In genomic region chr3:41695806-41696205, GRCh38 we compare ENCODE assay signal across 7 cellular contexts.
DNase-seq lines count a peak whose midpoint lies in the region; ATAC-seq, FAIRE-seq and TF ChIP-seq lines count a peak whose summit lies in the region.
"Not testable (repeated sequence)": the region's sequence is repeated elsewhere in the genome, so short reads cannot be mapped to it uniquely, and the experiment has no call there.

No MANE protein-coding gene starts in this region.

- not testable (repeated sequence) for H3K36me3 ChIP-seq in DOHH2 (ENCODE audit: control insufficient read depth, low read length); PC-9 (ENCODE audit: low read depth); H1 (ENCODE audit: control insufficient read depth in 2 of 4, insufficient read depth in 4 of 4, low read length in 3 of 4)

- H2BK5ac ChIP-seq in H1 (ENCODE audit: low read depth, low read length): not testable (repeated sequence)

- 59% methylated on average over 12 of the region's 12 CpGs; no CpG with 5 or more reads in 1 of the 2 experiments for WGBS in H1 (ENCODE audit: extremely low coverage in 1 of 2, insufficient coverage in 1 of 2, insufficient read length in 1 of 2, insufficient replicate concordance in 2 of 2, low coverage in 1 of 2, low lambda C conversion rate in 2 of 2, missing lambda C conversion rate in 1 of 2), 2 experiments

- H3F3A ChIP-seq in DOHH2 (ENCODE audit: control insufficient read depth, insufficient read depth); PC-9 (ENCODE audit: insufficient read depth, low read depth): not testable (repeated sequence)

- H4K8ac ChIP-seq in H1 (ENCODE audit: extremely low read depth, insufficient read depth, low read length): not testable (repeated sequence)

- H3K23me2 ChIP-seq in H1 (ENCODE audit: low read depth, low read length): not testable (repeated sequence)

- not testable (repeated sequence) for H3K9me2 ChIP-seq in DOHH2 (replicated peaks; ENCODE audit: control insufficient read depth, low read length); PC-9 (ENCODE audit: insufficient read depth)

- H4K91ac ChIP-seq in H1 (replicated peaks; ENCODE audit: insufficient read length, low read length): not testable (repeated sequence)

- not testable (repeated sequence) for H3K9ac ChIP-seq in H1 (replicated peaks in 1 of 4; ENCODE audit: extremely low read depth in 1 of 4, low read depth in 3 of 4, low read length in 3 of 4)

- not testable (repeated sequence) for H3K18ac ChIP-seq in H1 (ENCODE audit: extremely low read depth, low read length)

- H3K4me3 Mint-ChIP-seq in osteocyte (ENCODE audit: unreplicated experiment): not testable (repeated sequence)

- not testable (repeated sequence) for H3K4ac ChIP-seq in H1 (replicated peaks; ENCODE audit: insufficient read length, low read depth, low read length)

- not testable (repeated sequence) for H4K20me1 ChIP-seq in DOHH2 (ENCODE audit: control insufficient read depth, insufficient read depth, low read depth, low read length); PC-9 (ENCODE audit: insufficient read depth); H1 (replicated peaks in 1 of 2; ENCODE audit: control insufficient read depth in 1 of 2, insufficient read depth in 2 of 2, low read length in 2 of 2)

- not testable (repeated sequence) for H3K79me1 ChIP-seq in H1 (ENCODE audit: low read depth, low read length)

- peaks cover 16% of the 10 kb centered on the region for H3K4me1 Mint-ChIP-seq in osteocyte (ENCODE audit: unreplicated experiment)

- ATAC-seq in Right ventricle myocardium superior (ENCODE audit: poor library complexity): not testable (repeated sequence)

- H2BK12ac ChIP-seq in H1 (ENCODE audit: low read depth, low read length): not testable (repeated sequence)

- intact Hi-C loops in PC-9 (cut with micrococcal nuclease; ENCODE audit: unreplicated experiment); Right ventricle myocardium superior (cut with DNase I): not testable (repeated sequence)

- not testable (repeated sequence) for H3K27ac Mint-ChIP-seq in osteocyte (ENCODE audit: unreplicated experiment)

- H3K23ac ChIP-seq in H1 (ENCODE audit: insufficient read length): not testable (repeated sequence)

- TF ChIP-seq EP300 in Ishikawa (IDR thresholded peaks at IDR 0.05; ENCODE audit: borderline replicate concordance); H1 (IDR thresholded peaks at IDR 0.05; ENCODE audit: borderline replicate concordance in 1 of 2, low read depth in 2 of 2, low read length in 2 of 2): not testable (repeated sequence)

- not testable (repeated sequence) for H3K56ac ChIP-seq in H1 (replicated peaks; ENCODE audit: insufficient read length, low read depth, low read length)

- not testable (repeated sequence) for H2AK5ac ChIP-seq in H1 (ENCODE audit: low read depth, low read length)

- H3K4me3 ChIP-seq in DOHH2 (ENCODE audit: low read length); PC-9; H1 (ENCODE audit: extremely low read depth in 1 of 4, insufficient read depth in 2 of 4, low read depth in 3 of 4, low read length in 4 of 4): not testable (repeated sequence)

- TF ChIP-seq RAD21 in Ishikawa (IDR thresholded peaks at IDR 0.05; ENCODE audit: low read depth): peak; percentile 25; the same call in 1 of the 2 replicates
- peak; percentile 70 to 73 for TF ChIP-seq RAD21 in H1 (IDR thresholded peaks at IDR 0.05 in 1 of 2, conservative IDR thresholded peaks at IDR 0.05 in 1 of 2; ENCODE audit: low read depth in 2 of 2, low read length in 2 of 2)

- H3K79me2 ChIP-seq in DOHH2 (ENCODE audit: control insufficient read depth, low read length); PC-9 (ENCODE audit: low read depth); H1 (ENCODE audit: control insufficient read depth in 1 of 2, insufficient read depth in 2 of 2, low read length in 2 of 2): not testable (repeated sequence)

- FAIRE-seq in H1 (lab: Jason Lieb, UNC): not testable (repeated sequence)

- H3K9me3 Mint-ChIP-seq in osteocyte (ENCODE audit: unreplicated experiment): not testable (repeated sequence)

- not testable (repeated sequence) for H3K27me3 ChIP-seq in DOHH2 (ENCODE audit: control insufficient read depth, low read length); PC-9 (ENCODE audit: insufficient read depth, low read depth); H1 (replicated peaks in 1 of 4; ENCODE audit: control insufficient read depth in 3 of 4, extremely low read depth in 1 of 4, insufficient read depth in 3 of 4, low read length in 3 of 4)

- POLR2A ChIA-PET in PC-9 (lab: Charles Lee; ENCODE audit: unreplicated experiment); H1 (lab: Charles Lee; ENCODE audit: partially characterized antibody): not testable (repeated sequence)

- H3K14ac ChIP-seq in H1 (ENCODE audit: insufficient read length): not testable (repeated sequence)

- H3K36me3 Mint-ChIP-seq in osteocyte (ENCODE audit: unreplicated experiment): not testable (repeated sequence)

- H3K4me1 ChIP-seq in DOHH2 (ENCODE audit: control insufficient read depth, low read length); PC-9 (replicated peaks; ENCODE audit: insufficient read depth); H1 (replicated peaks in 1 of 4; ENCODE audit: control insufficient read depth in 3 of 4, insufficient read depth in 4 of 4, low read length in 3 of 4): not testable (repeated sequence)

- H3K9me3 ChIP-seq in DOHH2 (ENCODE audit: control insufficient read depth, insufficient read depth, low read length); PC-9 (ENCODE audit: insufficient read depth, low read depth); H1 (ENCODE audit: insufficient read depth in 2 of 2, low read depth in 1 of 2, low read length in 1 of 2): not testable (repeated sequence)

- not testable (repeated sequence) for H3K27ac ChIP-seq in DOHH2 (ENCODE audit: low read depth, low read length); PC-9; H1 (ENCODE audit: low read depth, low read length)

- not testable (repeated sequence) for H2AFZ ChIP-seq in PC-9; H1 (ENCODE audit: low read length)

- TF ChIP-seq CTCF in DOHH2 (IDR thresholded peaks at IDR 0.05; ENCODE audit: low read depth, low read length, poor library complexity, severe bottlenecking) (peak; percentile 53), PC-9 (conservative IDR thresholded peaks at IDR 0.05) (0 out of 2 replicates have a peak, but pooled peaks have one; percentile 26), H1 (IDR thresholded peaks at IDR 0.05; ENCODE audit: control extremely low read depth in 1 of 3, insufficient read depth in 1 of 3, low read depth in 1 of 3, low read length in 3 of 3) (peak; percentile 50 to 63 (median 54)), osteocyte (IDR thresholded peaks at IDR 0.05) (peak; percentile 33)

- not testable (repeated sequence) for H2BK15ac ChIP-seq in H1 (ENCODE audit: low read length)

- CTCF ChIA-PET in PC-9 (lab: Charles Lee): not testable (repeated sequence)
- CTCF ChIA-PET in H1 (lab: Charles Lee; ENCODE audit: partially characterized antibody): interaction anchor here (0.7 to 4.2 kb wide), 15 partner anchors 11 to 403 kb away, joined by 3 to 19 read pairs (median 3); no protein-coding TSS in a partner anchor

- H2BK120ac ChIP-seq in H1 (replicated peaks; ENCODE audit: low read depth, low read length): not testable (repeated sequence)

- DNase-seq in PC-9; osteocyte (ENCODE audit: extremely low spot score, unreplicated experiment): not testable (repeated sequence)
- peak; percentile 4 for DNase-seq in activated T-cell treated with anti-CD3 and anti-CD28 coated beads for 48 hours (ENCODE audit: low read depth)
- DNase-seq in H1 (ENCODE audit: low read depth in 1 of 2, low spot score in 2 of 2): peak in 1 of 2 experiments; percentile 88
- peak; percentile 45 for DNase-seq in Right ventricle myocardium superior

- not testable (repeated sequence) for H4K5ac ChIP-seq in H1 (ENCODE audit: insufficient read length, low read depth, low read length)

- not testable (repeated sequence) for TF ChIP-seq POLR2A in H1 (IDR thresholded peaks at IDR 0.05; ENCODE audit: control extremely low read depth in 1 of 2, low read depth in 2 of 2, low read length in 2 of 2)

- H2BK20ac ChIP-seq in H1 (ENCODE audit: low read length): not testable (repeated sequence)

- not testable (repeated sequence) for H3K27me3 Mint-ChIP-seq in osteocyte (ENCODE audit: unreplicated experiment)

- BruUV-seq in PC-9 (replicated peaks; lab: Mats Ljungman, UMichigan): not testable (repeated sequence)

- H3K4me2 ChIP-seq in DOHH2 (ENCODE audit: low read length); PC-9; H1 (ENCODE audit: insufficient read depth in 1 of 2, low read depth in 2 of 2, low read length in 2 of 2): not testable (repeated sequence)
